Comparison of ENCODE assay signal across 17 cellular contexts in the genomic region with DNA sequence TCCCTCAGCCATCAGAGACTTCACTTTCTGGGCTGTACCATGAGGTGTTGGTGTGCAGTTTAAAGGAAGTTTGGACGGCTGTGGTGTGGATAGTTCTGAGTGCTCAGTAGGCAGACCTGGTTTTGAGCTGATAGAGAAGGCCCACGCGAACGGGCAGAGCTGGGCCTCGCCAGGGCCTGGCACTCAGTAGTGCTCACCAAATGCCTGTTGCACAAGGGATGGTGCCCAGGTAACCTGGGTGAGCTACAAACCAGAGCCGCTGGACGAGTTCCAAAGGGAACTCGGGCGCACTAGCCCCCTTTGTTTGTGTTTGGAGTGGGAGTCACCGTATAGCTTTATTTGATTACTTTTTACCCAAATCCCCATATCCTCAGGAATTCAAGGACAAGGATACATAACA.
DNase-seq lines count a peak whose midpoint lies in the region; ATAC-seq and TF ChIP-seq lines count a peak whose summit lies in the region.
"Had no signal": no experiment of that assay in that cellular context is flagged by ENCODE, and none has a peak within 500 bp of the region (broad histone marks: within the 10 kb centered on the region; RNA-seq: fewer than 3 reads in every experiment).

No MANE protein-coding gene starts in this region.

- H3K27ac ChIP-seq in cingulate gyrus (ENCODE audit: low read depth, low read length) (peak overlapping the region; percentile 95), temporal lobe (ENCODE audit: low read depth, low read length) (peak overlapping the region; percentile 97)
- H3K27ac ChIP-seq: 22Rv1, A549, C4-2B had no signal

- CTCF ChIA-PET in T-cell (lab: Charles Lee): interaction anchor here in 1 of 2 donors (1.0 kb wide), 1 partner anchor 185 kb away, joined by 3 read pairs; no protein-coding TSS in a partner anchor

- H3K4me3 Mint-ChIP-seq in nephron progenitor cell: no peak overlapping the region
- no peak overlapping the region for H3K4me3 Mint-ChIP-seq in T-cell
- H3K4me3 Mint-ChIP-seq: CD4-positive, alpha-beta T cell; GM23338 had no signal

- H3K27ac Mint-ChIP-seq in nephron progenitor cell (peak overlapping the region; percentile 22), T-cell (no peak overlapping the region)
- H3K27ac Mint-ChIP-seq: CD4-positive, alpha-beta T cell; GM23338 had no signal

- peaks cover 13% of the 10 kb centered on the region for H3K9me3 Mint-ChIP-seq in nephron progenitor cell
- H3K9me3 Mint-ChIP-seq in T-cell: peaks cover 0 to 5% (median 5%) of the 10 kb centered on the region in 3 donors
- H3K9me3 Mint-ChIP-seq: CD4-positive, alpha-beta T cell had no signal

- peaks cover 6% of the 10 kb centered on the region for H3K36me3 Mint-ChIP-seq in nephron progenitor cell (ENCODE audit: low read depth)
- H3K36me3 Mint-ChIP-seq in T-cell: peaks cover 10% of the 10 kb centered on the region

- H3K4me1 Mint-ChIP-seq in nephron progenitor cell (peaks cover 18% of the 10 kb centered on the region), T-cell (no peaks in the 10 kb centered on the region)

- ATAC-seq in Right ventricle myocardium inferior (no peak), left cardiac atrium (no peak), T-cell (replicated peaks in 1 of 4) (no peak)
- ATAC-seq: A549, GM23338 had no signal

- peak; percentile 53 for DNase-seq in Right ventricle myocardium inferior (ENCODE audit: missing footprints)
- no peak for DNase-seq in left cardiac atrium
- DNase-seq in nephron progenitor cell: no peak
- no peak for DNase-seq in SKM-1 (lab: John Stamatoyannopoulos, UW; ENCODE audit: unreplicated experiment)
- DNase-seq in T-cell: no peak
- no peak for DNase-seq in germinal center (ENCODE audit: low spot score)
- DNase-seq: AML-193; CD4-positive, alpha-beta T cell; DMS153; DMS79; GDM1 had no signal

- TF ChIP-seq CTCF in nephron progenitor cell (IDR thresholded peaks at IDR 0.05): no peak

- intact Hi-C loops in Right ventricle myocardium inferior (cut with DNase I): no loop called here
- intact Hi-C loops in left cardiac atrium (cut with DNase I): no loop called here

- POLR2A ChIA-PET in T-cell (lab: Charles Lee): no interaction called here

- H3K27me3 Mint-ChIP-seq in nephron progenitor cell (ENCODE audit: low read depth, poor library complexity) (no peaks in the 10 kb centered on the region), T-cell (no peaks in the 10 kb centered on the region)
- H3K27me3 Mint-ChIP-seq: CD4-positive, alpha-beta T cell had no signal
